ENCODE assay signal across 11 cellular contexts in the genomic region with DNA sequence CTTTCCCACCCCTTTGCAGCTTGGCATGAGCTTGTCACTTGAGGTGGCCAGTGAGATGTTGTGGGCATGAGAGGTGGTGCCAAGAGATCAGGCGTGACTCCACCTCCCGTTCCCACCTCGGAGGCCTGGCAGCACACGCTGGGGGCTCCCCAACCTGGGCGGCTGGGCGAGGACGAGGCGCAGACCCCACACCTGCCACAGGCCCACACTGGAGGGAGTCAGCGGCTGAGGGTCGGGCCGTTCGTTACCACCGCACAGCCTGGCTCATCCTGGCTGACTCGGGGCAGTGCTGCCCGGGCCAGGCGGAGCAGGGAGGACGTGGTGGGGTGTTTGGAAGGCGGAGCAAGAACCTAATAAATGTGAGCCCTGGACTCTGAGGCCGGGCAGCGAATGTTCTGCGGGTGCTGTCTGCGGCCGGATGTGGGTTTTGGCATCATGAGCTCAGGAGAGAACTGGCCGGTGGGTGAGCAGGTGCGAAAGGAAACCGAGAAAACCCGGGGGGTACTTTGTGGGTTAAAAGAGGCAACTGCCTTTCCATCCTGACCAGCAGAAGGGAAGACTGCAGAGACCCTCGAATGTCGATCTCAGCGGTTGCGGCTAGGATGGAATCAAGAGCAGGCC. TPM values are rescaled to one million over a fixed set of nuclear protein-coding genes. Genes with fewer than 3 reads are reported as not detected.
DNase-seq lines count a peak whose midpoint lies in the region; ATAC-seq and TF ChIP-seq lines count a peak whose summit lies in the region.
"Had no signal": no experiment of that assay in that cellular context is flagged by ENCODE, and none has a peak within 500 bp of the region (broad histone marks: within the 10 kb centered on the region; RNA-seq: fewer than 3 reads in every experiment).

No MANE protein-coding gene starts in this region.

- no peaks in the 10 kb centered on the region for H3K36me3 ChIP-seq in GM06990 (ENCODE audit: control insufficient read depth, insufficient read depth, low read length)
- no peaks in the 10 kb centered on the region for H3K36me3 ChIP-seq in neuronal stem cell (replicated peaks in 1 of 2; ENCODE audit: control insufficient read depth in 2 of 2, insufficient read depth in 2 of 2, low read length in 2 of 2)
- no peaks in the 10 kb centered on the region for H3K36me3 ChIP-seq in adrenal gland (replicated peaks in 1 of 2)
- H3K36me3 ChIP-seq: breast epithelium had no signal

- H3K27me3 ChIP-seq in GM06990 (replicated peaks; ENCODE audit: control insufficient read depth, insufficient read depth, low read length) (no peaks in the 10 kb centered on the region), neuronal stem cell (ENCODE audit: control insufficient read depth in 3 of 3, insufficient read depth in 3 of 3, low read depth in 1 of 3, low read length in 3 of 3) (no peaks in the 10 kb centered on the region), adrenal gland (no peaks in the 10 kb centered on the region)
- H3K27me3 ChIP-seq: breast epithelium had no signal

- peak overlapping the region; percentile 62 for H3K4me3 Mint-ChIP-seq in activated naive CD8-positive, alpha-beta T cell treated with anti-CD3 and anti-CD28 coated beads, Interleukin-2, amount 10 ng/mL, durations not matched to agents 7 days and 5 days

- no peak for TF ChIP-seq POLR2A in adrenal gland (IDR thresholded peaks at IDR 0.05)

- H2BK5ac ChIP-seq in neuronal stem cell (ENCODE audit: low read length): peak overlapping the region; percentile 95

- no peak overlapping the region for H3K4me3 ChIP-seq in GM06990 (replicated peaks; ENCODE audit: low read depth, low read length)
- 0 out of 2 replicates have a peak overlapping the region, but pooled peaks have one; percentile 3 for H3K4me3 ChIP-seq in Jurkat, Clone E6-1 (ENCODE audit: low read length)
- no peak overlapping the region for H3K4me3 ChIP-seq in neuronal stem cell (ENCODE audit: low read length in 2 of 2)
- H3K4me3 ChIP-seq in adrenal gland: no peak overlapping the region
- H3K4me3 ChIP-seq: breast epithelium, skin epidermis had no signal

- H2BK120ac ChIP-seq in neuronal stem cell (ENCODE audit: low read depth, low read length): no peak overlapping the region

- H2AK5ac ChIP-seq in neuronal stem cell (ENCODE audit: low read depth, low read length): peak overlapping the region; percentile 96

- H3K36me3 Mint-ChIP-seq in activated naive CD8-positive, alpha-beta T cell treated with anti-CD3 and anti-CD28 coated beads, Interleukin-2, amount 10 ng/mL, durations not matched to agents 7 days and 5 days: peaks cover 18% of the 10 kb centered on the region

- H3K4me1 Mint-ChIP-seq in activated naive CD8-positive, alpha-beta T cell treated with anti-CD3 and anti-CD28 coated beads, Interleukin-2, amount 10 ng/mL, durations not matched to agents 7 days and 5 days: peaks cover 66% of the 10 kb centered on the region

- peak overlapping the region; percentile 95 for H4K91ac ChIP-seq in neuronal stem cell (ENCODE audit: low read depth, low read length, poor library complexity)

- H3K27me3 Mint-ChIP-seq in activated naive CD8-positive, alpha-beta T cell treated with anti-CD3 and anti-CD28 coated beads, Interleukin-2, amount 10 ng/mL, durations not matched to agents 7 days and 5 days: no peaks in the 10 kb centered on the region

- intact Hi-C loops in adrenal gland (cut with DNase I): no loop called here

- peak overlapping the region; percentile 67 for H3K14ac ChIP-seq in neuronal stem cell (ENCODE audit: low read length)

- TF ChIP-seq CTCF in GM06990 (IDR thresholded peaks at IDR 0.05; ENCODE audit: insufficient read depth, low read length, poor library complexity, severe bottlenecking): no peak
- no peak for TF ChIP-seq CTCF in adrenal gland (IDR thresholded peaks at IDR 0.05)

- H2AFZ ChIP-seq in neuronal stem cell (ENCODE audit: low read length): no peak overlapping the region

- WGBS in neuronal stem cell (ENCODE audit: extremely low coverage in 2 of 2, insufficient read length in 2 of 2, insufficient replicate concordance in 1 of 2), 2 donors: no CpG with 5 or more reads among the region's 31 CpGs
- 81 to 88% (median 85%) methylated on average over 23 to 31 of the region's 31 CpGs for WGBS in adrenal gland, 4 donors

- no peak overlapping the region for H3K27ac ChIP-seq in neuronal stem cell (replicated peaks; ENCODE audit: low read length)
- no peak overlapping the region for H3K27ac ChIP-seq in adrenal gland
- H3K27ac ChIP-seq: breast epithelium had no signal

- peak overlapping the region; percentile 46 for H3K23ac ChIP-seq in neuronal stem cell (ENCODE audit: low read depth, low read length, poor library complexity)

- H2BK12ac ChIP-seq in neuronal stem cell (ENCODE audit: low read length): peak overlapping the region; percentile 67

- H3K9ac ChIP-seq in neuronal stem cell (ENCODE audit: low read depth, low read length, poor library complexity): no peak overlapping the region

- H3K9me3 Mint-ChIP-seq in activated naive CD8-positive, alpha-beta T cell treated with anti-CD3 and anti-CD28 coated beads, Interleukin-2, amount 10 ng/mL, durations not matched to agents 7 days and 5 days: peaks cover 3% of the 10 kb centered on the region

- H3K4me1 ChIP-seq in neuronal stem cell (ENCODE audit: control insufficient read depth in 2 of 2, insufficient read depth in 1 of 2, low read depth in 1 of 2, low read length in 2 of 2): peaks cover 21 to 30% of the 10 kb centered on the region in 2 donors
- H3K4me1 ChIP-seq in adrenal gland (replicated peaks in 1 of 2): peaks cover 14 to 22% of the 10 kb centered on the region in 2 donors

- no peak for ATAC-seq in activated naive CD8-positive, alpha-beta T cell treated with anti-CD3 and anti-CD28 coated beads, Interleukin-2, amount 10 ng/mL, durations not matched to agents 7 days and 5 days (ENCODE audit: low read depth)
- ATAC-seq in GM21717 (IDR thresholded peaks at IDR 0.05; ENCODE audit: unreplicated experiment): no peak

- peaks cover 3 to 18% of the 10 kb centered on the region in 2 donors for H3K9me3 ChIP-seq in neuronal stem cell (replicated peaks in 1 of 2; ENCODE audit: control insufficient read depth in 2 of 2, insufficient read depth in 1 of 2, low read depth in 1 of 2, low read length in 2 of 2)
- no peaks in the 10 kb centered on the region for H3K9me3 ChIP-seq in adrenal gland (replicated peaks in 1 of 3)
- H3K9me3 ChIP-seq: breast epithelium had no signal

- no peak overlapping the region for H3K4me2 ChIP-seq in neuronal stem cell (ENCODE audit: insufficient read depth, low read length, poor library complexity, severe bottlenecking)

- no peak overlapping the region for H4K8ac ChIP-seq in neuronal stem cell (ENCODE audit: low read depth, low read length)

- POLR2A ChIA-PET in activated naive CD8-positive, alpha-beta T cell treated with anti-CD3 and anti-CD28 coated beads, Interleukin-2, amount 10 ng/mL, durations not matched to agents 7 days and 5 days (lab: Charles Lee): interaction anchor here (0.6 to 5.6 kb wide), 11 partner anchors 11 to 205 kb away, joined by 3 to 103 read pairs (median 9); partner anchors contain the start of genes IFITM1 and SIGIRR

- peak overlapping the region; percentile 89 for H3K27ac Mint-ChIP-seq in activated naive CD8-positive, alpha-beta T cell treated with anti-CD3 and anti-CD28 coated beads, Interleukin-2, amount 10 ng/mL, durations not matched to agents 7 days and 5 days

- H3K18ac ChIP-seq in neuronal stem cell (ENCODE audit: low read length): peak overlapping the region; percentile 12

- H3K79me1 ChIP-seq in neuronal stem cell (ENCODE audit: low read depth, low read length): no peaks in the 10 kb centered on the region

- no peak overlapping the region for H3K4ac ChIP-seq in neuronal stem cell (ENCODE audit: low read length)

- DNase-seq in GM06990 (ENCODE audit: extremely low read depth, insufficient read length) (peak; percentile 81), neuronal stem cell (ENCODE audit: low spot score) (no peak), adrenal gland (no peak)
- no peak for DNase-seq in Jurkat, Clone E6-1 (ENCODE audit: low read depth, low spot score)
- peak; percentile 69 for DNase-seq in activated naive CD8-positive, alpha-beta T cell treated with anti-CD3 and anti-CD28 coated beads, Interleukin-2, amount 10 ng/mL, durations not matched to agents 7 days and 5 days
- no peak for DNase-seq in stimulated activated naive CD4-positive, alpha-beta T cell treated with Interleukin-2 at 50 U/mL for 16 hours (lab: John Stamatoyannopoulos, UW)
- DNase-seq: NCI-H748 treated with DMSO at 0.1 percent for 48 hours had no signal

- H2BK15ac ChIP-seq in neuronal stem cell (ENCODE audit: low read length): peak overlapping the region; percentile 91

RNA-seq across cellular contexts. Expression of gene IFITM3, which starts 10.1 kb away (rescaled TPM):
- polyA plus RNA-seq in Jurkat, Clone E6-1 (2012; ENCODE audit: insufficient read depth, insufficient read length): 33.0 TPM
- 100 to 1,000 TPM; 258 to 267 TPM for total RNA-seq in activated naive CD8-positive, alpha-beta T cell treated with anti-CD3 and anti-CD28 coated beads, Interleukin-2, amount 10 ng/mL, durations not matched to agents 7 days and 5 days
- polyA plus RNA-seq in neuronal stem cell (2013, experiment 1 of 2): 629 TPM
- 604 TPM for polyA plus RNA-seq in neuronal stem cell (2013, experiment 2 of 2)
- 100 to 1,000 TPM; 120 to 946 (median 395) TPM for total RNA-seq in adrenal gland
- polyA plus RNA-seq in adrenal gland: 1,000 to 10,000 TPM in 1 of 3 donors, 100 to 1,000 TPM in 2; 454 to 1,592 (median 502) TPM

RNA-seq across cellular contexts. Expression of gene IFITM1, which starts 17.0 kb away (rescaled TPM):
- 63.9 TPM for polyA plus RNA-seq in Jurkat, Clone E6-1 (2012; ENCODE audit: insufficient read depth, insufficient read length)
- 1,000 to 10,000 TPM; 1,182 to 1,374 TPM for total RNA-seq in activated naive CD8-positive, alpha-beta T cell treated with anti-CD3 and anti-CD28 coated beads, Interleukin-2, amount 10 ng/mL, durations not matched to agents 7 days and 5 days
- polyA plus RNA-seq in neuronal stem cell (2013, experiment 1 of 2): 171 TPM
- polyA plus RNA-seq in neuronal stem cell (2013, experiment 2 of 2): 162 TPM
- total RNA-seq in adrenal gland: 100 to 1,000 TPM in 3 of 8 donors, 10 to 100 TPM in 5; 52.8 to 238 (median 85.3) TPM
- polyA plus RNA-seq in adrenal gland: 100 to 1,000 TPM in 2 of 3 donors, 10 to 100 TPM in 1; 84.6 to 360 (median 139) TPM

RNA-seq across cellular contexts. Expression of gene IFITM2, which starts 23.2 kb away (rescaled TPM):
- 211 TPM for polyA plus RNA-seq in Jurkat, Clone E6-1 (2012; ENCODE audit: insufficient read depth, insufficient read length)
- total RNA-seq in activated naive CD8-positive, alpha-beta T cell treated with anti-CD3 and anti-CD28 coated beads, Interleukin-2, amount 10 ng/mL, durations not matched to agents 7 days and 5 days: 1,000 to 10,000 TPM; 1,890 to 1,949 TPM
- 660 TPM for polyA plus RNA-seq in neuronal stem cell (2013, experiment 1 of 2)
- polyA plus RNA-seq in neuronal stem cell (2013, experiment 2 of 2): 657 TPM
- total RNA-seq in adrenal gland: 100 to 1,000 TPM in 7 of 8 donors, 10 to 100 TPM in 1; 96.5 to 269 (median 190) TPM
- 100 to 1,000 TPM; 290 to 835 (median 443) TPM for polyA plus RNA-seq in adrenal gland

RNA-seq across cellular contexts. Expression of gene IFITM5, which starts 31.5 kb away (rescaled TPM):
- polyA plus RNA-seq in Jurkat, Clone E6-1 (2012; ENCODE audit: insufficient read depth, insufficient read length): not detected
- total RNA-seq in activated naive CD8-positive, alpha-beta T cell treated with anti-CD3 and anti-CD28 coated beads, Interleukin-2, amount 10 ng/mL, durations not matched to agents 7 days and 5 days: not detected
- not detected for polyA plus RNA-seq in neuronal stem cell (2013, experiment 1 of 2)
- polyA plus RNA-seq in neuronal stem cell (2013, experiment 2 of 2): 0.06 TPM
- total RNA-seq in adrenal gland: not detected
- not detected for polyA plus RNA-seq in adrenal gland
- total RNA-seq: breast epithelium had no signal
- polyA plus RNA-seq: esophagus had no signal

RNA-seq across cellular contexts. Expression of gene B4GALNT4, which starts 38.5 kb away (rescaled TPM):
- 20.9 TPM for polyA plus RNA-seq in Jurkat, Clone E6-1 (2012; ENCODE audit: insufficient read depth, insufficient read length)
- 1 to 10 TPM; 1.1 TPM for total RNA-seq in activated naive CD8-positive, alpha-beta T cell treated with anti-CD3 and anti-CD28 coated beads, Interleukin-2, amount 10 ng/mL, durations not matched to agents 7 days and 5 days
- 87.0 TPM for polyA plus RNA-seq in neuronal stem cell (2013, experiment 1 of 2)
- 87.3 TPM for polyA plus RNA-seq in neuronal stem cell (2013, experiment 2 of 2)
- total RNA-seq in adrenal gland: 1 to 10 TPM in 3 of 8 donors, under 1 TPM in 3, not detected in 2; 0.29 to 2.9 (median 0.99) TPM
- polyA plus RNA-seq in adrenal gland: 10 to 100 TPM in 1 of 3 donors, 1 to 10 TPM in 1, under 1 TPM in 1; 0.15 to 30.3 (median 9.1) TPM

Comparison
In these comparisons a context has a peak if more than half of its experiments do, and no peak if none do; other contexts are left out.
1. DNase-seq: peak in GM06990 (single experiment) and activated naive CD8-positive, alpha-beta T cell treated with anti-CD3 and anti-CD28 coated beads, Interleukin-2, amount 10 ng/mL, durations not matched to agents 7 days and 5 days (single experiment); none in Jurkat, Clone E6-1 (single experiment), neuronal stem cell (single experiment), stimulated activated naive CD4-positive, alpha-beta T cell treated with Interleukin-2 at 50 U/mL for 16 hours (single experiment) and adrenal gland (0 of 7).
2. RNA of gene IFITM1, which starts 17.0 kb away (total RNA-seq): 1,182 to 1,374 TPM in activated naive CD8-positive, alpha-beta T cell treated with anti-CD3 and anti-CD28 coated beads, Interleukin-2, amount 10 ng/mL, durations not matched to agents 7 days and 5 days; 52.8 to 238 TPM in adrenal gland; every median in the first group is over 4 times any median in the second.
3. RNA of gene IFITM2, which starts 23.2 kb away (total RNA-seq): 1,890 to 1,949 TPM in activated naive CD8-positive, alpha-beta T cell treated with anti-CD3 and anti-CD28 coated beads, Interleukin-2, amount 10 ng/mL, durations not matched to agents 7 days and 5 days; 96.5 to 269 TPM in adrenal gland; every median in the first group is over 4 times any median in the second.